ENCODE assay signal across 8 cellular contexts in genomic region chrX:154436597-154437397, GRCh38. TPM values are rescaled to one million over a fixed set of nuclear protein-coding genes. Genes with fewer than 3 reads are reported as not detected.
A peak's percentile ranks its signal among the peaks of the same experiment; 100 is the strongest.
DNase-seq lines count a peak whose midpoint lies in the region; ATAC-seq and TF ChIP-seq lines count a peak whose summit lies in the region.

TSS of gene GDI1 (plus strand) at chrX:154437154. CDS start at chrX:154437255, 101 bp downstream.

- peaks cover 33% of the 10 kb centered on the region for H3K79me2 ChIP-seq in ACC112 (ENCODE audit: control insufficient read depth, insufficient read depth, low read length, unreplicated experiment)

- peak; percentile 13 for DNase-seq in NCI-H128 (lab: John Stamatoyannopoulos, UW; ENCODE audit: unreplicated experiment)
- DNase-seq in activated CD4-positive, alpha-beta T cell treated with anti-CD3 and anti-CD28 coated beads for 4 hours, result peak; percentile 41 to 51
- peak in 1 of 2 donors; percentile 55 for DNase-seq in dermis microvascular lymphatic vessel endothelial cell (ENCODE audit: low read depth in 2 of 2)
- peak in 1 of 3 donors; percentile 55 for DNase-seq in right lobe of liver
- peak; percentile 34 for DNase-seq in stimulated activated CD8-positive, alpha-beta memory T cell treated with anti-CD3 and anti-CD28 coated beads, Interleukin-12 subunit alpha, Interleukin-12 subunit beta, amount 100 ng/mL, for 4 hours (ENCODE audit: low read depth)

- H2AFZ ChIP-seq in ACC112 (ENCODE audit: low read length, unreplicated experiment), result no peak within 1 kb of the TSS

- intact Hi-C loops in right lobe of liver (cut with DNase I), result no loop called here

- H3K27me3 ChIP-seq in ACC112 (ENCODE audit: insufficient read depth, low read length) (no peaks in the 10 kb centered on the region), right lobe of liver (no peaks in the 10 kb centered on the region)

- no peak for TF ChIP-seq CTCF in right lobe of liver (IDR thresholded peaks at IDR 0.05)

- H3K36me3 ChIP-seq in ACC112 (ENCODE audit: insufficient read depth, low read length) (no peaks in the 10 kb centered on the region), right lobe of liver (peaks cover 0 to 2% (median 0%) of the 10 kb centered on the region in 4 donors)

- H3K4me3 ChIP-seq in ACC112 (ENCODE audit: low read depth, low read length), result peak within 1 kb of the TSS; percentile 87
- H3K4me3 ChIP-seq in right lobe of liver, result peak within 1 kb of the TSS; percentile 70 to 77 (median 71)

- H3K4me1 ChIP-seq in ACC112 (ENCODE audit: control insufficient read depth, insufficient read depth, low read length, unreplicated experiment) (peaks cover 3% of the 10 kb centered on the region), right lobe of liver (no peaks in the 10 kb centered on the region)

- no peaks in the 10 kb centered on the region for H3K9me3 ChIP-seq in right lobe of liver

- in situ Hi-C loops in GM18951 (cut with MboI; ENCODE audit: low sequenced_read_pairs, unreplicated experiment), result no loop called here

- 32% methylated on average over 39 of the region's 118 CpGs for WGBS in right lobe of liver (ENCODE audit: insufficient coverage, low coverage, low lambda C conversion rate, missing lambda C conversion rate)

- H3K27ac ChIP-seq in ACC112 (ENCODE audit: low read depth, low read length) (peak within 1 kb of the TSS; percentile 72), right lobe of liver (peak within 1 kb of the TSS; percentile 50 to 73 (median 57))

- ATAC-seq in right lobe of liver (peak; percentile 23 to 68 (median 54)), GM18858 (IDR thresholded peaks at IDR 0.05; ENCODE audit: unreplicated experiment) (no peak)

- TF ChIP-seq POLR2A in GM18951 (IDR thresholded peaks at IDR 0.05; ENCODE audit: extremely low read depth, insufficient read depth, insufficient read length) (peak; percentile 41), right lobe of liver (IDR thresholded peaks at IDR 0.05) (peak; percentile 34)

RNA-seq across cellular contexts. Expression of gene GDI1, which starts in this region (rescaled TPM):
- total RNA-seq in dermis microvascular lymphatic vessel endothelial cell, result 27.0 and 43.0 TPM in 2 replicates
- total RNA-seq in right lobe of liver, result 10 to 100 TPM; 26.8 to 37.7 (median 30.9) TPM
